24 cellular contexts compared by ENCODE assay signal in the genomic region with DNA sequence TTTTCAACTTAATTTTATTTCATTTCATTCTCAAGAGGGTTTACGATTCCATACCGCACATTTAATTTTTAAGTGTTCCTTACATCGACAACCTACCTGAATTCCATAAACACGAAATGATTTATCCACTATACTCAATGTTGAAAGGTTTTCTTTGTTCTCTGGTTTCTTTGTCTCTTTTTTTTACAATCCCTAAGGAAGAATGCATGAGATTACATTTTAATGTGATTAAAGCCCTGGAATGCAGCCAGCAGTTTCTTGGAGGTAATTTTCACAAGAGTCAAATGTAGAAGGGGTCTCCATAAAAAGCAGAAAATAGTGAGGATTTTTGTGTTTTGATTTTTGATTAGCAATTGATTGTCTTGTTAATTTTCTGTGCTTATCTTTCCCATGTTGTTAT. TPM values are rescaled to one million over a fixed set of nuclear protein-coding genes. Genes with fewer than 3 reads are reported as not detected.
A peak's percentile ranks its signal among the peaks of the same experiment; 100 is the strongest.
DNase-seq lines count a peak whose midpoint lies in the region; ATAC-seq and TF ChIP-seq lines count a peak whose summit lies in the region.
"Had no signal": no experiment of that assay in that cellular context is flagged by ENCODE, and none has a peak within 500 bp of the region (broad histone marks: within the 10 kb centered on the region; RNA-seq: fewer than 3 reads in every experiment).

No MANE protein-coding gene starts in this region.

- H3K4me3 ChIP-seq in mesendoderm (ENCODE audit: low read length): no peak overlapping the region
- H3K4me3 ChIP-seq: BLaER1 treated with 17β-estradiol and CSF1 and Interleukin-3, amounts not matched to agents 10 nM and 100 nM; K562; MG63; SJSA1 had no signal

- no peaks in the 10 kb centered on the region for H3K9me3 ChIP-seq in H9 (ENCODE audit: control insufficient read depth, low read depth, low read length)

- no peak for TF ChIP-seq CTCF in H9 (conservative IDR thresholded peaks at IDR 0.05)

- H2BK15ac ChIP-seq in H9 (ENCODE audit: low read depth, low read length): no peak overlapping the region
- H2BK15ac ChIP-seq in mesendoderm (replicated peaks; ENCODE audit: low read depth): no peak overlapping the region

- H3K9me3 Mint-ChIP-seq in H9: peaks cover 23 to 29% of the 10 kb centered on the region in 2 experiments
- H3K9me3 Mint-ChIP-seq in activated CD4-positive, alpha-beta memory T cell treated with anti-CD3 and anti-CD28 coated beads, Interleukin-2, amount 10 ng/mL, durations not matched to agents 7 days and 5 days: peaks cover 2% of the 10 kb centered on the region

- no peak overlapping the region for H3K14ac ChIP-seq in H9 (ENCODE audit: insufficient read depth, low read length)

- H3K4me1 Mint-ChIP-seq in H9: peaks cover 22 to 23% of the 10 kb centered on the region in 2 experiments
- H3K4me1 Mint-ChIP-seq in activated CD4-positive, alpha-beta memory T cell treated with anti-CD3 and anti-CD28 coated beads, Interleukin-2, amount 10 ng/mL, durations not matched to agents 7 days and 5 days: no peaks in the 10 kb centered on the region
- H3K4me1 Mint-ChIP-seq: CD4-positive, alpha-beta memory T cell had no signal

- no peak overlapping the region for H3K18ac ChIP-seq in H9 (ENCODE audit: insufficient read length, low read depth, low read length)
- H3K18ac ChIP-seq in mesendoderm (ENCODE audit: low read length): no peak overlapping the region

- H3K27me3 Mint-ChIP-seq in H9 (ENCODE audit: low read depth): no peaks in the 10 kb centered on the region; the same call in 1 of the 2 replicates
- no peaks in the 10 kb centered on the region for H3K27me3 Mint-ChIP-seq in activated CD4-positive, alpha-beta memory T cell treated with anti-CD3 and anti-CD28 coated beads, Interleukin-2, amount 10 ng/mL, durations not matched to agents 7 days and 5 days

- no peak overlapping the region for H3K4me2 ChIP-seq in H9 (ENCODE audit: insufficient read depth, insufficient read length, low read length)
- H3K4me2 ChIP-seq in mesendoderm (ENCODE audit: low read length): no peak overlapping the region
- H3K4me2 ChIP-seq: BLaER1 treated with 17β-estradiol and CSF1 and Interleukin-3, amounts not matched to agents 10 nM and 100 nM had no signal

- H4K5ac ChIP-seq in H9 (ENCODE audit: insufficient read length, low read depth, low read length) (no peak overlapping the region), mesendoderm (ENCODE audit: low read length) (no peak overlapping the region)

- no peak overlapping the region for H3T11ph ChIP-seq in H9 (ENCODE audit: low read length)

- peaks cover 2 to 27% (median 5%) of the 10 kb centered on the region in 3 experiments; a peak in 4 of 7 replicates for H3K36me3 Mint-ChIP-seq in H9 (ENCODE audit: insufficient read depth in 1 of 3, low read depth in 3 of 3)
- no peaks in the 10 kb centered on the region for H3K36me3 Mint-ChIP-seq in activated CD4-positive, alpha-beta memory T cell treated with anti-CD3 and anti-CD28 coated beads, Interleukin-2, amount 10 ng/mL, durations not matched to agents 7 days and 5 days (ENCODE audit: low read depth)
- H3K36me3 Mint-ChIP-seq: CD4-positive, alpha-beta memory T cell had no signal

- H3K4ac ChIP-seq in H9 (ENCODE audit: low read depth, low read length) (no peak overlapping the region), mesendoderm (ENCODE audit: low read depth, low read length) (no peak overlapping the region)

- H2BK120ac ChIP-seq in H9 (ENCODE audit: low read depth, low read length, poor library complexity, severe bottlenecking): no peak overlapping the region
- H2BK120ac ChIP-seq in mesendoderm (ENCODE audit: low read depth, low read length): no peak overlapping the region

- no peaks in the 10 kb centered on the region for H3K36me3 ChIP-seq in mesendoderm (ENCODE audit: control insufficient read depth, insufficient read depth, low read length)
- H3K36me3 ChIP-seq: BLaER1 treated with 17β-estradiol and CSF1 and Interleukin-3, amounts not matched to agents 10 nM and 100 nM; MG63; SJSA1 had no signal

- DNase-seq in COR-L47 (lab: John Stamatoyannopoulos, UW): peak; percentile 22
- no peak for DNase-seq in H9
- peak; percentile 17 for DNase-seq in NCI-H69 (lab: John Stamatoyannopoulos, UW)
- DNase-seq in mesendoderm: peak; percentile 21
- DNase-seq in activated CD4-positive, alpha-beta memory T cell treated with anti-CD3 and anti-CD28 coated beads, Interleukin-2, amount 10 ng/mL, durations not matched to agents 7 days and 5 days: no peak
- no peak for DNase-seq in nucleus accumbens (lab: John Stamatoyannopoulos, UW)
- no peak for DNase-seq in NCI-H1417 treated with DMSO at 0.1 percent for 48 hours (lab: John Stamatoyannopoulos, UW)
- DNase-seq: Calu3; CD4-positive, alpha-beta memory T cell; H7; MG63; NCI-H1436 treated with DMSO at 0.1 percent for 48 hours; NCI-H1930; NCI-H2171; NCI-H345; NCI-H524 had no signal

- H3K56ac ChIP-seq in H9 (ENCODE audit: insufficient read length, low read depth, low read length) (no peak overlapping the region), mesendoderm (ENCODE audit: low read length) (no peak overlapping the region)

- WGBS in H9 (ENCODE audit: extremely low coverage, insufficient read length, low lambda C conversion rate): no CpG with 5 or more reads among the region's 4 CpGs
- WGBS in mesendoderm (ENCODE audit: extremely low coverage, insufficient coverage, low lambda C conversion rate): no CpG with 5 or more reads among the region's 4 CpGs

- H4K20me1 ChIP-seq in H9 (ENCODE audit: control insufficient read depth, insufficient read depth, insufficient read length): no peaks in the 10 kb centered on the region
- H4K20me1 ChIP-seq: BLaER1 treated with 17β-estradiol and CSF1 and Interleukin-3, amounts not matched to agents 10 nM and 100 nM had no signal

- peak overlapping the region in 2 of 3 experiments; percentile 20 to 87; a peak in 2 of 7 replicates for H3K27ac Mint-ChIP-seq in H9
- H3K27ac Mint-ChIP-seq in activated CD4-positive, alpha-beta memory T cell treated with anti-CD3 and anti-CD28 coated beads, Interleukin-2, amount 10 ng/mL, durations not matched to agents 7 days and 5 days: no peak overlapping the region
- H3K27ac Mint-ChIP-seq: CD4-positive, alpha-beta memory T cell had no signal

- H3K4me1 ChIP-seq in H9 (ENCODE audit: insufficient read depth, low read length) (peaks cover 2% of the 10 kb centered on the region; the same call in 1 of the 2 replicates), mesendoderm (ENCODE audit: control insufficient read depth, low read depth, low read length) (no peaks in the 10 kb centered on the region)
- H3K4me1 ChIP-seq: BLaER1 treated with 17β-estradiol and CSF1 and Interleukin-3, amounts not matched to agents 10 nM and 100 nM; SJSA1 had no signal

- no peak overlapping the region for H2BK20ac ChIP-seq in H9 (ENCODE audit: low read depth, low read length, poor library complexity, severe bottlenecking)

- H3K23me2 ChIP-seq in H9 (ENCODE audit: insufficient read length, low read depth, low read length, poor library complexity, severe bottlenecking): no peaks in the 10 kb centered on the region

- H2AK5ac ChIP-seq in H9 (ENCODE audit: insufficient read length, low read length) (no peak overlapping the region), mesendoderm (ENCODE audit: low read length) (no peak overlapping the region)

- no peaks in the 10 kb centered on the region for H3K27me3 ChIP-seq in H9 (ENCODE audit: insufficient read depth, low read length)
- H3K27me3 ChIP-seq in mesendoderm (ENCODE audit: insufficient read depth, low read length, poor library complexity): no peaks in the 10 kb centered on the region
- H3K27me3 ChIP-seq: BLaER1 treated with 17β-estradiol and CSF1 and Interleukin-3, amounts not matched to agents 10 nM and 100 nM; MG63; SJSA1 had no signal

- H3K79me1 ChIP-seq in H9 (ENCODE audit: insufficient read depth, low read depth, low read length, poor library complexity, severe bottlenecking): no peaks in the 10 kb centered on the region
- H3K79me1 ChIP-seq in mesendoderm (ENCODE audit: low read length): no peaks in the 10 kb centered on the region

- no peak overlapping the region for H2BK5ac ChIP-seq in H9 (ENCODE audit: insufficient read length, low read length)
- no peak overlapping the region for H2BK5ac ChIP-seq in mesendoderm (ENCODE audit: low read length)

- H4K8ac ChIP-seq in H9 (replicated peaks; ENCODE audit: insufficient read length, low read depth, low read length) (no peak overlapping the region), mesendoderm (ENCODE audit: low read depth, low read length) (no peak overlapping the region)

- no peak overlapping the region for H2BK12ac ChIP-seq in H9 (ENCODE audit: insufficient read length, low read depth, low read length)

- no peak for ATAC-seq in HG02870 (IDR thresholded peaks at IDR 0.05; ENCODE audit: unreplicated experiment)
- ATAC-seq: HepG2, K562, Right ventricle myocardium inferior had no signal

- H3K79me2 ChIP-seq in H9 (ENCODE audit: insufficient read depth, low read length) (no peaks in the 10 kb centered on the region), mesendoderm (ENCODE audit: control insufficient read depth, insufficient read depth, low read length) (no peaks in the 10 kb centered on the region)

- H4K91ac ChIP-seq in H9 (ENCODE audit: insufficient read length, low read depth, low read length): no peak overlapping the region

- POLR2A ChIA-PET in activated CD4-positive, alpha-beta memory T cell treated with anti-CD3 and anti-CD28 coated beads, Interleukin-2, amount 10 ng/mL, durations not matched to agents 7 days and 5 days (lab: Charles Lee): no interaction called here

- H3K9ac ChIP-seq in H9 (ENCODE audit: extremely low read depth, insufficient read length, low read length) (no peak overlapping the region), mesendoderm (ENCODE audit: low read length) (no peak overlapping the region)
- H3K9ac ChIP-seq: BLaER1 treated with 17β-estradiol and CSF1 and Interleukin-3, amounts not matched to agents 10 nM and 100 nM had no signal

- no peak overlapping the region for H3K4me3 Mint-ChIP-seq in H9
- H3K4me3 Mint-ChIP-seq in activated CD4-positive, alpha-beta memory T cell treated with anti-CD3 and anti-CD28 coated beads, Interleukin-2, amount 10 ng/mL, durations not matched to agents 7 days and 5 days: no peak overlapping the region
- H3K4me3 Mint-ChIP-seq: CD4-positive, alpha-beta memory T cell had no signal

- no peak overlapping the region for H2AFZ ChIP-seq in H9 (ENCODE audit: low read length)

- CTCF ChIA-PET in activated CD4-positive, alpha-beta memory T cell treated with anti-CD3 and anti-CD28 coated beads, Interleukin-2, amount 10 ng/mL, durations not matched to agents 7 days and 5 days (lab: Charles Lee): no interaction called here

- no peak overlapping the region for H3K23ac ChIP-seq in H9 (ENCODE audit: insufficient read length, low read depth, low read length)
- H3K23ac ChIP-seq in mesendoderm (ENCODE audit: low read length): no peak overlapping the region

- H3K27ac ChIP-seq in H9 (ENCODE audit: insufficient read length, low read depth, low read length): no peak overlapping the region
- H3K27ac ChIP-seq in mesendoderm (ENCODE audit: low read depth, low read length): no peak overlapping the region
- H3K27ac ChIP-seq: BLaER1 treated with 17β-estradiol and CSF1 and Interleukin-3, amounts not matched to agents 10 nM and 100 nM; HL-60; SJSA1 had no signal

RNA-seq across cellular contexts. Expression of a gene that starts 59.2 kb away (rescaled TPM):
- total RNA-seq in H9 (2021): 18.7 and 21.6 TPM in 2 replicates
- polyA plus RNA-seq in mesendoderm (2013, experiment 1 of 2): 9.6 TPM
- 10.0 TPM for polyA plus RNA-seq in mesendoderm (2013, experiment 2 of 2)
- total RNA-seq in activated CD4-positive, alpha-beta memory T cell treated with anti-CD3 and anti-CD28 coated beads, Interleukin-2, amount 10 ng/mL, durations not matched to agents 7 days and 5 days: 1 to 10 TPM; 3.9 to 4.3 TPM
- total RNA-seq: CD4-positive, alpha-beta memory T cell; HT-29 had no signal

Comparison
In these comparisons a context has a peak if more than half of its experiments do, and no peak if none do; other contexts are left out.
1. DNase-seq: peak in COR-L47 (single experiment), NCI-H69 (single experiment) and mesendoderm (single experiment); none in H9 (single experiment), activated CD4-positive, alpha-beta memory T cell treated with anti-CD3 and anti-CD28 coated beads, Interleukin-2, amount 10 ng/mL, durations not matched to agents 7 days and 5 days (single experiment), nucleus accumbens (0 of 56) and NCI-H1417 treated with DMSO at 0.1 percent for 48 hours (single experiment).